36 cellular contexts compared by ENCODE assay signal in genomic region chr5:51732304-51732703, GRCh38.
"Had no signal": no experiment of that assay in that cellular context is flagged by ENCODE, and none has a peak within 500 bp of the region (broad histone marks: within the 10 kb centered on the region; RNA-seq: fewer than 3 reads in every experiment).

No MANE protein-coding gene starts in this region.

- H3K4me3 ChIP-seq: adrenal gland, body of pancreas, cardiac muscle cell had no signal

- FAIRE-seq: astrocyte, bronchial epithelial cell, TTC549 had no signal

- H3K9me3 ChIP-seq: adrenal gland, body of pancreas had no signal

- H3K27ac ChIP-seq: adrenal gland, body of pancreas, brain microvascular endothelial cell, cardiac muscle cell, VCaP had no signal

- DNase-seq: activated B cell treated with CpG ODN at 0.5 μM for 24 hours; activated CD4-positive, alpha-beta memory T cell treated with anti-CD3 and anti-CD28 coated beads for 36 hours; activated CD4-positive, alpha-beta T cell treated with anti-CD3 and anti-CD28 coated beads for 4 hours; activated CD4-positive, alpha-beta T cell treated with anti-CD3 and anti-CD28 coated beads, Interleukin-2, amount 10 ng/mL, durations not matched to agents 24 days and 14 days; activated CD4-positive, alpha-beta T cell treated with anti-CD3 and anti-CD28 coated beads, Interleukin-2, amount 50 U/mL, for 1 hour; activated CD4-positive, alpha-beta T cell treated with anti-CD3 and anti-CD28 coated beads, Interleukin-2, amount 50 U/mL, for 4 hours; activated CD4-positive, CD25-positive, alpha-beta regulatory T cell treated with anti-CD3 and anti-CD28 coated beads, Interleukin-2, amount 50 U/mL, for 72 hours; activated CD8-positive, alpha-beta memory T cell treated with anti-CD3 and anti-CD28 coated beads, Interleukin-2, amount 50 U/mL, for 4 hours; activated CD8-positive, alpha-beta T cell treated with anti-CD3 and anti-CD28 coated beads for 36 hours; activated effector memory CD4-positive, alpha-beta T cell treated with anti-CD3 and anti-CD28 coated beads, Interleukin-2, amount 50 U/mL, for 16 hours; activated gamma-delta T cell treated with Interleukin-2 at 50 U/mL for 16 hours; activated naive CD4-positive, alpha-beta T cell; activated naive CD4-positive, alpha-beta T cell treated with anti-CD3 and anti-CD28 coated beads for 36 hours; activated naive CD4-positive, alpha-beta T cell treated with anti-CD3 and anti-CD28 coated beads, Interleukin-2, amount 50 U/mL, for 16 hours; activated naive CD8-positive, alpha-beta T cell treated with anti-CD3 and anti-CD28 coated beads for 36 hours; activated T-cell treated with anti-CD3 and anti-CD28 coated beads for 4 hours; activated T-cell treated with anti-CD3 and anti-CD28 coated beads, Interleukin-2, amount 50 U/mL, for 1 hour; activated T-cell treated with anti-CD3 and anti-CD28 coated beads, Interleukin-2, amount 50 U/mL, for 4 hours; activated T-cell treated with anti-CD3 and anti-CD28 coated beads, Interleukin-2, amount 50 U/mL, for 72 hours; amniotic stem cell; aorta; body of pancreas; brain microvascular endothelial cell; caudate nucleus; cerebellar nuclear complex; T-helper 1 cell; T-helper 2 cell; T-helper 9 cell had no signal

- ATAC-seq: activated CD8-positive, alpha-beta T cell treated with anti-CD3 and anti-CD28 coated beads for 36 hours; activated naive CD4-positive, alpha-beta T cell treated with anti-CD3 and anti-CD28 coated beads, Interleukin-2, amount 50 U/mL, for 72 hours; activated T-cell treated with anti-CD3 and anti-CD28 coated beads, Interleukin-2, amount 50 U/mL, for 4 hours; activated T-cell treated with anti-CD3 and anti-CD28 coated beads, Interleukin-2, amount 50 U/mL, for 72 hours; activated T-helper 17 cell treated with anti-CD3 and anti-CD28 coated beads, Interleukin-2, amount 50 U/mL, for 72 hours; body of pancreas had no signal

- H3K36me3 ChIP-seq: adrenal gland, brain microvascular endothelial cell, cardiac muscle cell had no signal

- H3K27me3 ChIP-seq: adrenal gland, body of pancreas, brain microvascular endothelial cell, cardiac muscle cell had no signal

- H3K4me1 ChIP-seq: body of pancreas had no signal
